In the genomic region with DNA sequence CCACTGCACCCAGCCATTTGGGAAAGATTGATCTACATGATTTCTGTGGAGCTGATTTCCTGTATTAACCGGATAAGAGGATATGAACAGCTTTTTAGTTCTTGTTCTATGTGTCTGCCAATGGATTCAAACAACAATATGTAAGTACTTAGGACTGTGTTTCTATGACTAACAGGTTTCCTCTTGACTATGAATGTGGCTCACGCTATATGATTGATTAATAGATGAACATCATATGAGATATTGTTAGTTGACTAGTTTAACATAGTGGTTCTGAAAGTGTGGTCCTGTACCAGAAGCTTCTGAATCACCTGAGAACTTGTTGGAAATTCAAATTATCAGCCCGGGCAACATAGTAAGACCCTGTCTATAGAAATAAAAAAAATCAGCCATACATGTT, we compare ENCODE assay signal across 25 cellular contexts. TPM values are rescaled to one million over a fixed set of nuclear protein-coding genes. Genes with fewer than 3 reads are reported as not detected.
DNase-seq lines count a peak whose midpoint lies in the region; ATAC-seq, FAIRE-seq and TF ChIP-seq lines count a peak whose summit lies in the region.
"Had no signal": no experiment of that assay in that cellular context is flagged by ENCODE, and none has a peak within 500 bp of the region (broad histone marks: within the 10 kb centered on the region; RNA-seq: fewer than 3 reads in every experiment).

No MANE protein-coding gene starts in this region.

- no peaks in the 10 kb centered on the region for H3K36me3 ChIP-seq in keratinocyte (ENCODE audit: control insufficient read depth in 2 of 2, extremely low read depth in 1 of 2, insufficient read depth in 2 of 2, low read length in 2 of 2)
- H3K36me3 ChIP-seq: BE2C; BLaER1 treated with 17β-estradiol and CSF1 and Interleukin-3, amounts not matched to agents 10 nM and 100 nM had no signal

- no peak for DNase-seq in activated CD4-positive, alpha-beta T cell treated with anti-CD3 and anti-CD28 coated beads for 36 hours
- DNase-seq in activated CD4-positive, alpha-beta T cell treated with anti-CD3 and anti-CD28 coated beads for 1 hour = no peak
- DNase-seq in activated T-cell treated with anti-CD3 and anti-CD28 coated beads, Interleukin-2, amount 50 U/mL, for 72 hours = no peak
- DNase-seq in activated T-cell treated with anti-CD3 and anti-CD28 coated beads for 4 hours = no peak
- DNase-seq in keratinocyte (ENCODE audit: low read depth, low spot score) = no peak
- no peak for DNase-seq in EL
- no peak for DNase-seq in left lobe of liver (ENCODE audit: low spot score)
- DNase-seq: ACHN; AML-193; BE2C; CD4-positive, alpha-beta T cell; CD8-positive, alpha-beta memory T cell; DMS 273 treated with DMSO at 0.1 percent for 48 hours; DMS79; GF-D8; H7; HCEC 1CT had no signal

- TF ChIP-seq CTCF in keratinocyte (optimal IDR thresholded peaks at IDR 0.05 in 1 of 3, IDR thresholded peaks at IDR 0.05 in 1 of 3, conservative IDR thresholded peaks at IDR 0.05 in 1 of 3; ENCODE audit: extremely low read depth in 1 of 3, insufficient read depth in 2 of 3, low read length in 3 of 3) = no peak

- no peak overlapping the region for H3K27ac ChIP-seq in keratinocyte (ENCODE audit: control insufficient read depth, insufficient read depth, low read length)
- H3K27ac ChIP-seq: 22Rv1; BLaER1 treated with 17β-estradiol and CSF1 and Interleukin-3, amounts not matched to agents 10 nM and 100 nM had no signal

- FAIRE-seq in keratinocyte (lab: Jason Lieb, UNC) = peak; percentile 17
- FAIRE-seq: A204.1, D721Med, GM12891, GM18507, H1 had no signal

- no peak overlapping the region for H3K9ac ChIP-seq in keratinocyte (ENCODE audit: control insufficient read depth, extremely low read depth, insufficient read depth, low read length)
- H3K9ac ChIP-seq: BLaER1 treated with 17β-estradiol and CSF1 and Interleukin-3, amounts not matched to agents 10 nM and 100 nM had no signal

- H3K9me3 ChIP-seq in keratinocyte (ENCODE audit: control insufficient read depth, low read depth, low read length) = no peaks in the 10 kb centered on the region
- H3K9me3 ChIP-seq: BE2C had no signal

- H3K9me1 ChIP-seq in keratinocyte (ENCODE audit: control insufficient read depth, extremely low read depth, insufficient read depth, low read length) = no peaks in the 10 kb centered on the region

- no peak overlapping the region for H3K4me2 ChIP-seq in keratinocyte (ENCODE audit: control insufficient read depth, extremely low read depth, insufficient read depth, low read depth, low read length)
- H3K4me2 ChIP-seq: BLaER1 treated with 17β-estradiol and CSF1 and Interleukin-3, amounts not matched to agents 10 nM and 100 nM had no signal

- H3K4me3 Mint-ChIP-seq in activated CD4-positive, alpha-beta T cell treated with anti-CD3 and anti-CD28 coated beads for 36 hours = no peak overlapping the region
- peak overlapping the region; percentile 15 to 59 for H3K4me3 Mint-ChIP-seq in activated T-cell treated with anti-CD3 and anti-CD28 coated beads, Interleukin-2, amount 50 U/mL, for 72 hours
- H3K4me3 Mint-ChIP-seq: CD14-positive monocyte; CD4-positive, alpha-beta T cell; CD8-positive, alpha-beta memory T cell had no signal

- POLR2A ChIA-PET in activated CD4-positive, alpha-beta T cell treated with anti-CD3 and anti-CD28 coated beads for 36 hours (lab: Charles Lee) = no interaction called here

- no peak overlapping the region for H3K27ac Mint-ChIP-seq in activated CD4-positive, alpha-beta T cell treated with anti-CD3 and anti-CD28 coated beads for 36 hours
- H3K27ac Mint-ChIP-seq in activated T-cell treated with anti-CD3 and anti-CD28 coated beads, Interleukin-2, amount 50 U/mL, for 72 hours = no peak overlapping the region
- H3K27ac Mint-ChIP-seq: CD14-positive monocyte; CD4-positive, alpha-beta T cell had no signal

- H3K36me3 Mint-ChIP-seq in activated CD4-positive, alpha-beta T cell treated with anti-CD3 and anti-CD28 coated beads for 36 hours (ENCODE audit: low read depth) = no peaks in the 10 kb centered on the region
- H3K36me3 Mint-ChIP-seq in activated T-cell treated with anti-CD3 and anti-CD28 coated beads, Interleukin-2, amount 50 U/mL, for 72 hours (ENCODE audit: insufficient read depth in 2 of 2) = peaks cover 0 to 1% of the 10 kb centered on the region in 2 donors
- H3K36me3 Mint-ChIP-seq: CD14-positive monocyte had no signal

- no peaks in the 10 kb centered on the region for H4K20me1 ChIP-seq in keratinocyte (ENCODE audit: control insufficient read depth, extremely low read depth, insufficient read depth, low read length)
- H4K20me1 ChIP-seq: BLaER1 treated with 17β-estradiol and CSF1 and Interleukin-3, amounts not matched to agents 10 nM and 100 nM had no signal

- H3K4me1 ChIP-seq in keratinocyte (ENCODE audit: control insufficient read depth, extremely low read depth, insufficient read depth, low read length) = peaks cover 9% of the 10 kb centered on the region
- H3K4me1 ChIP-seq: BE2C; BLaER1 treated with 17β-estradiol and CSF1 and Interleukin-3, amounts not matched to agents 10 nM and 100 nM had no signal

- CTCF ChIA-PET in activated CD4-positive, alpha-beta T cell treated with anti-CD3 and anti-CD28 coated beads for 36 hours (lab: Charles Lee) = no interaction called here

- intact Hi-C loops in activated CD4-positive, alpha-beta T cell treated with anti-CD3 and anti-CD28 coated beads for 36 hours (cut with DNase I, micrococcal nuclease) = no loop called here

- no peaks in the 10 kb centered on the region for H3K9me3 Mint-ChIP-seq in activated CD4-positive, alpha-beta T cell treated with anti-CD3 and anti-CD28 coated beads for 36 hours (ENCODE audit: low read depth)
- no peaks in the 10 kb centered on the region for H3K9me3 Mint-ChIP-seq in activated T-cell treated with anti-CD3 and anti-CD28 coated beads, Interleukin-2, amount 50 U/mL, for 72 hours
- H3K9me3 Mint-ChIP-seq: CD4-positive, alpha-beta T cell had no signal

- ATAC-seq in activated CD4-positive, alpha-beta T cell treated with anti-CD3 and anti-CD28 coated beads for 36 hours = peak; percentile 59
- peak; percentile 56 to 63 for ATAC-seq in activated T-cell treated with anti-CD3 and anti-CD28 coated beads, Interleukin-2, amount 50 U/mL, for 72 hours (replicated peaks in 1 of 2)
- no peak for ATAC-seq in left lobe of liver

- no peak overlapping the region for H2AFZ ChIP-seq in keratinocyte (ENCODE audit: control insufficient read depth, low read length)

- no peak overlapping the region for H3K4me3 ChIP-seq in keratinocyte (ENCODE audit: control insufficient read depth in 2 of 3, extremely low read depth in 1 of 3, insufficient read depth in 2 of 3, low read depth in 1 of 3, low read length in 3 of 3)
- H3K4me3 ChIP-seq: BLaER1 treated with 17β-estradiol and CSF1 and Interleukin-3, amounts not matched to agents 10 nM and 100 nM had no signal

- peaks cover 18% of the 10 kb centered on the region for H3K4me1 Mint-ChIP-seq in activated CD4-positive, alpha-beta T cell treated with anti-CD3 and anti-CD28 coated beads for 36 hours
- H3K4me1 Mint-ChIP-seq in activated T-cell treated with anti-CD3 and anti-CD28 coated beads, Interleukin-2, amount 50 U/mL, for 72 hours (ENCODE audit: low read depth) = peaks cover 25% of the 10 kb centered on the region
- H3K4me1 Mint-ChIP-seq: CD14-positive monocyte; CD8-positive, alpha-beta memory T cell had no signal

- no peaks in the 10 kb centered on the region for H3K79me2 ChIP-seq in keratinocyte (ENCODE audit: control insufficient read depth, insufficient read depth, low read length)

- dilution Hi-C loops in keratinocyte (cut with MboI; ENCODE audit: extremely low pct_ligation_motif_present, low sequenced_read_pairs) = no loop called here

- H3K27me3 Mint-ChIP-seq in activated CD4-positive, alpha-beta T cell treated with anti-CD3 and anti-CD28 coated beads for 36 hours = peaks cover 4% of the 10 kb centered on the region
- peaks cover 6% of the 10 kb centered on the region for H3K27me3 Mint-ChIP-seq in activated T-cell treated with anti-CD3 and anti-CD28 coated beads, Interleukin-2, amount 50 U/mL, for 72 hours (ENCODE audit: low read depth)

- no peaks in the 10 kb centered on the region for H3K27me3 ChIP-seq in keratinocyte (ENCODE audit: control insufficient read depth, extremely low read depth, insufficient read depth, low read length)
- H3K27me3 ChIP-seq: BE2C; BLaER1 treated with 17β-estradiol and CSF1 and Interleukin-3, amounts not matched to agents 10 nM and 100 nM had no signal

RNA-seq across cellular contexts. Expression of a gene that starts 12.8 kb away (rescaled TPM):
- 1 to 10 TPM; 1.8 to 2.0 TPM for total RNA-seq in activated CD4-positive, alpha-beta T cell treated with anti-CD3 and anti-CD28 coated beads for 36 hours
- total RNA-seq in activated T-cell treated with anti-CD3 and anti-CD28 coated beads, Interleukin-2, amount 50 U/mL, for 72 hours = 1 to 10 TPM in 1 of 2 donors, under 1 TPM in 1; 0.65 to 3.3 TPM
- polyA plus RNA-seq in keratinocyte = 50.2 to 76.5 TPM (median 74.9 TPM) in 3 replicates
- 41.7 TPM for polyA plus RNA-seq in keratinocyte (2011; ENCODE audit: low read depth)
- 52.2 and 74.0 TPM in 2 replicates for polyA plus RNA-seq in keratinocyte (2011; cell fraction: cytosol; rRNA removed)
- 51.8 and 58.8 TPM in 2 replicates for polyA plus RNA-seq in keratinocyte (2011; cell fraction: nucleus; rRNA removed)
- polyA plus RNA-seq in keratinocyte (2012; ENCODE audit: low replicate concordance) = 52.3 and 148 TPM in 2 replicates
- 14.1 to 29.1 TPM (median 28.9 TPM) in 3 replicates for polyA minus RNA-seq in keratinocyte
- polyA minus RNA-seq in keratinocyte (2011; cell fraction: cytosol; rRNA and poly(A)+ RNA removed) = 18.0 TPM
- polyA minus RNA-seq in keratinocyte (2011; cell fraction: nucleus; rRNA and poly(A)+ RNA removed) = 17.1 and 24.5 TPM in 2 replicates
- total RNA-seq in left lobe of liver = 14.1 TPM
- total RNA-seq: CD4-positive, alpha-beta T cell had no signal
